In the genomic region with DNA sequence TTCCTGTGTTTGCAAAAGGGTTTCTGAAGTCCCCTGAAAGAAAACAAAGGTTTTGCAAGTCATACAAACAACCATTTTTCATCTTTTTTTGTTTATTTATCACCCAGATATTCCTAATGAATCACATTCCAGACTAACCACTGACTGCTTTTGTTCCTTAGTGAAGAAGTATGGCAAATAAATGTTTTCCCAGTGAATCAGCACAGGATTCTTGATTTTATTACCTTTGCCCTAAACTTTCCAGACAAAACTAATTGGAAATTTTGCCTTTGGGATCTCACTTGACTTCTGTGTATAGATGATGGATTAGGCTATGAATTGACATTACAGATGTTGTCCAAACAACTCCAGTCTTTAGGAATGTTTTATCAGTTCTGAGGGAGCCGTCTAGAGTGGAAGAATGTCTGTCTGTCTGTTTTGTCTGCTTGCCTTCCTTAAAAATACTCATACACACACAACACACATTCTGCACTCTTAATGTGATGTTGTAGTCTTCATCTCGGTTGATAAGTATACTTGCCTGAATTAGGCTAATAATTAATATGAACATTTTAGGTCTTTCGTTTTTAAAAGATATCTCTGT, we compare ENCODE assay signal across 8 cellular contexts. TPM values are rescaled to one million over a fixed set of nuclear protein-coding genes. Genes with fewer than 3 reads are reported as not detected.
A peak's percentile ranks its signal among the peaks of the same experiment; 100 is the strongest.
DNase-seq lines count a peak whose midpoint lies in the region; ATAC-seq and TF ChIP-seq lines count a peak whose summit lies in the region.

No MANE protein-coding gene starts in this region.

- no peak overlapping the region for H3K4me3 Mint-ChIP-seq in naive thymus-derived CD8-positive, alpha-beta T cell

- H3K9ac ChIP-seq in colonic mucosa (ENCODE audit: low read depth in 2 of 2, low read length in 2 of 2) = peak overlapping the region in 1 of 2 donors; percentile 51

- H3K4me1 ChIP-seq in colonic mucosa (no peaks in the 10 kb centered on the region), osteoblast (ENCODE audit: insufficient read depth, low read length) (peaks cover 55% of the 10 kb centered on the region)

- no peaks in the 10 kb centered on the region for H3K27me3 ChIP-seq in colonic mucosa
- H3K27me3 ChIP-seq in osteoblast (ENCODE audit: insufficient read depth, low read length) = no peaks in the 10 kb centered on the region

- intact Hi-C loops in colonic mucosa (cut with DNase I) = no loop called here

- H3K9me3 ChIP-seq in colonic mucosa = no peaks in the 10 kb centered on the region
- H3K9me3 ChIP-seq in osteoblast (ENCODE audit: low read depth, low read length) = no peaks in the 10 kb centered on the region

- peaks cover 0 to 7% (median 3%) of the 10 kb centered on the region in 9 donors for H3K9me3 Mint-ChIP-seq in naive thymus-derived CD8-positive, alpha-beta T cell

- H3K36me3 Mint-ChIP-seq in naive thymus-derived CD8-positive, alpha-beta T cell = peaks cover 11 to 52% (median 24%) of the 10 kb centered on the region in 3 donors

- in situ Hi-C loops in Caki2 (cut with HindIII; ENCODE audit: low pct_unique_long_range_greater_than_20kb, low sequenced_read_pairs) = no loop called here

- no peak overlapping the region for H3K4me3 ChIP-seq in colonic mucosa
- H3K4me3 ChIP-seq in osteoblast (ENCODE audit: insufficient read depth, low read length) = no peak overlapping the region

- H3K4me1 Mint-ChIP-seq in naive thymus-derived CD8-positive, alpha-beta T cell = peaks cover 0 to 38% (median 8%) of the 10 kb centered on the region in 4 donors

- H3K79me2 ChIP-seq in osteoblast (ENCODE audit: insufficient read depth, low read length) = peaks cover 42% of the 10 kb centered on the region

- peak overlapping the region; percentile 51 for H3K4me2 ChIP-seq in osteoblast (ENCODE audit: insufficient read depth, low read length)

- peak overlapping the region in 3 of 10 donors; percentile 48 to 90 (median 89) for H3K27ac Mint-ChIP-seq in naive thymus-derived CD8-positive, alpha-beta T cell

- no peaks in the 10 kb centered on the region for H3K36me3 ChIP-seq in colonic mucosa
- H3K36me3 ChIP-seq in osteoblast (ENCODE audit: insufficient read depth, low read length) = no peaks in the 10 kb centered on the region

- H3K27me3 Mint-ChIP-seq in naive thymus-derived CD8-positive, alpha-beta T cell = no peaks in the 10 kb centered on the region

- DNase-seq in Caki2 (ENCODE audit: low read depth) (peak; percentile 99), colonic mucosa (no peak), osteoblast (ENCODE audit: insufficient read length, low spot score, missing footprints) (no peak)
- DNase-seq in naive thymus-derived CD8-positive, alpha-beta T cell = no peak

- no peak overlapping the region for H2AFZ ChIP-seq in osteoblast (ENCODE audit: low read length)

- no peaks in the 10 kb centered on the region for H4K20me1 ChIP-seq in osteoblast (ENCODE audit: insufficient read depth, low read length)

- H3K27ac ChIP-seq in colonic mucosa (peak overlapping the region; percentile 48), osteoblast (ENCODE audit: low read depth, low read length) (peak overlapping the region; percentile 99)

- TF ChIP-seq POLR2A in GM18505 (IDR thresholded peaks at IDR 0.05; ENCODE audit: borderline replicate concordance, extremely low read depth, insufficient read depth, insufficient read length) = no peak

- POLR2A ChIA-PET in naive thymus-derived CD8-positive, alpha-beta T cell (lab: Charles Lee) = no interaction called here

- TF ChIP-seq CTCF in colonic mucosa (IDR thresholded peaks at IDR 0.05) (no peak), osteoblast (IDR thresholded peaks at IDR 0.05; ENCODE audit: extremely low read depth, low read depth, low read length) (no peak)

- ATAC-seq in HG03342 (IDR thresholded peaks at IDR 0.05; ENCODE audit: unreplicated experiment) = no peak
- no peak for ATAC-seq in GM18505 (IDR thresholded peaks at IDR 0.05; ENCODE audit: unreplicated experiment)
- no peak for ATAC-seq in naive thymus-derived CD8-positive, alpha-beta T cell
- no peak for ATAC-seq in HG03025 (IDR thresholded peaks at IDR 0.05; ENCODE audit: low FRiP score, unreplicated experiment)

TF ChIP-seq in PFSK-1, 5 proteins besides CTCF, POLR2A, EP300 and RAD21:
- peak; percentile 50; the same call in 1 of the 2 replicates for TF ChIP-seq SIN3A (IDR thresholded peaks at IDR 0.05; ENCODE audit: borderline replicate concordance, insufficient read depth, low read length)
- TF ChIP-seq POLR2AphosphoS5 (IDR thresholded peaks at IDR 0.05; ENCODE audit: low read depth, low read length) = peak; percentile 55; the same call in 1 of the 2 replicates
- no peak for TF ChIP-seq FOXP2 (optimal IDR thresholded peaks at IDR 0.05; ENCODE audit: borderline replicate concordance, extremely low read depth, extremely low read length, insufficient read depth)
- TF ChIP-seq TAF1 (IDR thresholded peaks at IDR 0.05; ENCODE audit: borderline replicate concordance, insufficient read depth, low read length) = no peak
- TF ChIP-seq, protein P1, sequence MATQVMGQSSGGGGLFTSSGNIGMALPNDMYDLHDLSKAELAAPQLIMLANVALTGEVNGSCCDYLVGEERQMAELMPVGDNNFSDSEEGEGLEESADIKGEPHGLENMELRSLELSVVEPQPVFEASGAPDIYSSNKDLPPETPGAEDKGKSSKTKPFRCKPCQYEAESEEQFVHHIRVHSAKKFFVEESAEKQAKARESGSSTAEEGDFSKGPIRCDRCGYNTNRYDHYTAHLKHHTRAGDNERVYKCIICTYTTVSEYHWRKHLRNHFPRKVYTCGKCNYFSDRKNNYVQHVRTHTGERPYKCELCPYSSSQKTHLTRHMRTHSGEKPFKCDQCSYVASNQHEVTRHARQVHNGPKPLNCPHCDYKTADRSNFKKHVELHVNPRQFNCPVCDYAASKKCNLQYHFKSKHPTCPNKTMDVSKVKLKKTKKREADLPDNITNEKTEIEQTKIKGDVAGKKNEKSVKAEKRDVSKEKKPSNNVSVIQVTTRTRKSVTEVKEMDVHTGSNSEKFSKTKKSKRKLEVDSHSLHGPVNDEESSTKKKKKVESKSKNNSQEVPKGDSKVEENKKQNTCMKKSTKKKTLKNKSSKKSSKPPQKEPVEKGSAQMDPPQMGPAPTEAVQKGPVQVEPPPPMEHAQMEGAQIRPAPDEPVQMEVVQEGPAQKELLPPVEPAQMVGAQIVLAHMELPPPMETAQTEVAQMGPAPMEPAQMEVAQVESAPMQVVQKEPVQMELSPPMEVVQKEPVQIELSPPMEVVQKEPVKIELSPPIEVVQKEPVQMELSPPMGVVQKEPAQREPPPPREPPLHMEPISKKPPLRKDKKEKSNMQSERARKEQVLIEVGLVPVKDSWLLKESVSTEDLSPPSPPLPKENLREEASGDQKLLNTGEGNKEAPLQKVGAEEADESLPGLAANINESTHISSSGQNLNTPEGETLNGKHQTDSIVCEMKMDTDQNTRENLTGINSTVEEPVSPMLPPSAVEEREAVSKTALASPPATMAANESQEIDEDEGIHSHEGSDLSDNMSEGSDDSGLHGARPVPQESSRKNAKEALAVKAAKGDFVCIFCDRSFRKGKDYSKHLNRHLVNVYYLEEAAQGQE (IDR thresholded peaks at IDR 0.05; ENCODE audit: insufficient read depth in 1 of 2, low read depth in 2 of 2, low read length in 2 of 2) = no peak

RNA-seq across cellular contexts. Expression of gene VMP1, which starts 48.9 kb away (rescaled TPM):
- total RNA-seq in Caki2 (2014; rRNA removed; shearing (Covaris generic); ENCODE audit: low replicate concordance) = 150 and 156 TPM in 2 replicates
- 41.4 TPM for polyA plus RNA-seq in PFSK-1 (2012; ENCODE audit: insufficient read length, low read depth)
- total RNA-seq in colonic mucosa (100 to 1,000 TPM; 186 to 291 TPM), osteoblast (415 and 445 TPM in 2 replicates)
- 10 to 100 TPM; 63.5 to 65.1 TPM for total RNA-seq in naive thymus-derived CD8-positive, alpha-beta T cell
- polyA plus RNA-seq in naive thymus-derived CD8-positive, alpha-beta T cell = 10 to 100 TPM; 39.8 to 57.1 (median 40.9) TPM

RNA-seq across cellular contexts. Expression of gene PTRH2, which starts 49.1 kb away (rescaled TPM):
- 30.1 and 32.2 TPM in 2 replicates for total RNA-seq in Caki2 (2014; rRNA removed; shearing (Covaris generic); ENCODE audit: low replicate concordance)
- 34.5 TPM for polyA plus RNA-seq in PFSK-1 (2012; ENCODE audit: insufficient read length, low read depth)
- total RNA-seq in colonic mucosa (10 to 100 TPM; 20.1 to 21.1 TPM), osteoblast (8.0 and 14.7 TPM in 2 replicates)
- total RNA-seq in naive thymus-derived CD8-positive, alpha-beta T cell = 10 to 100 TPM; 16.2 to 17.3 TPM
- polyA plus RNA-seq in naive thymus-derived CD8-positive, alpha-beta T cell = 10 to 100 TPM; 14.4 to 19.7 (median 17.8) TPM
